Comparison of ENCODE assay signal across 9 cellular contexts in genomic region chr18:76256897-76257500, GRCh38.
A peak's percentile ranks its signal among the peaks of the same experiment; 100 is the strongest.
DNase-seq lines count a peak whose midpoint lies in the region; FAIRE-seq and TF ChIP-seq lines count a peak whose summit lies in the region.
"Had no signal": no experiment of that assay in that cellular context is flagged by ENCODE, and none has a peak within 500 bp of the region (broad histone marks: within the 10 kb centered on the region; RNA-seq: fewer than 3 reads in every experiment).

No MANE protein-coding gene starts in this region.

- 34 to 39% methylated on average over 4 of the region's 4 CpGs for WGBS in sigmoid colon, 2 donors

- TF ChIP-seq EP300 in sigmoid colon (IDR thresholded peaks at IDR 0.05) = no peak

- H3K36me3 ChIP-seq in Peyer's patch (no peaks in the 10 kb centered on the region), sigmoid colon (no peaks in the 10 kb centered on the region)

- intact Hi-C loops in sigmoid colon (cut with DNase I) = loop anchor here (5.0 kb wide), 2 partner anchors 90 to 1600 kb away; no protein-coding TSS in a partner anchor

- TF ChIP-seq CTCF in HFF-Myc (IDR thresholded peaks at IDR 0.05; ENCODE audit: low read depth, low read length, missing control alignments) (peak; percentile 76), Peyer's patch (IDR thresholded peaks at IDR 0.05) (peak in 4 of 6 experiments; percentile 23 to 33 (median 28)), fibroblast of pulmonary artery (IDR thresholded peaks at IDR 0.05; ENCODE audit: low read length, missing control alignments) (peak; percentile 84), sigmoid colon (IDR thresholded peaks at IDR 0.05) (peak; percentile 35 to 88 (median 66)), GM20000 (IDR thresholded peaks at IDR 0.05; ENCODE audit: extremely low read depth, missing control alignments) (no peak)

- TF ChIP-seq POLR2A in Peyer's patch (IDR thresholded peaks at IDR 0.05) (no peak), sigmoid colon (IDR thresholded peaks at IDR 0.05) (no peak)

- H3K4me3 ChIP-seq in HFF-Myc (replicated peaks; ENCODE audit: low read depth, low read length) (no peak overlapping the region), Peyer's patch (no peak overlapping the region), fibroblast of pulmonary artery (replicated peaks; ENCODE audit: low read depth, low read length) (no peak overlapping the region), sigmoid colon (no peak overlapping the region)

- peak; percentile 86 for FAIRE-seq in A204.1 (lab: Jason Lieb, UNC)

- DNase-seq in HFF-Myc (ENCODE audit: extremely low read depth, low read depth) (peak; percentile 30), Peyer's patch (no peak), fibroblast of pulmonary artery (ENCODE audit: low read depth) (peak; percentile 76), sigmoid colon (no peak), GM20000 (ENCODE audit: low spot score) (no peak), NCI-H226 (no peak)
- DNase-seq in activated naive CD4-positive, alpha-beta T cell treated with Interleukin-2 at 50 U/mL for 16 hours = no peak
- DNase-seq: activated naive CD8-positive, alpha-beta T cell treated with anti-CD3 and anti-CD28 coated beads, Interleukin-2, amount 10 ng/mL, durations not matched to agents 7 days and 5 days had no signal

- H3K27ac ChIP-seq in Peyer's patch = no peak overlapping the region
- H3K27ac ChIP-seq in sigmoid colon = peak overlapping the region in 1 of 4 donors; percentile 41

- no peaks in the 10 kb centered on the region for H3K27me3 ChIP-seq in Peyer's patch
- H3K27me3 ChIP-seq in sigmoid colon = no peaks in the 10 kb centered on the region

- H3K4me1 ChIP-seq in Peyer's patch = no peaks in the 10 kb centered on the region
- H3K4me1 ChIP-seq in sigmoid colon = peaks cover 0 to 36% (median 14%) of the 10 kb centered on the region in 4 donors

- H3K9me3 ChIP-seq in Peyer's patch = no peaks in the 10 kb centered on the region
- no peaks in the 10 kb centered on the region for H3K9me3 ChIP-seq in sigmoid colon

Comparison
In these comparisons a context has a peak if more than half of its experiments do, and no peak if none do; other contexts are left out.
1. DNase-seq: peak in HFF-Myc (single experiment) and fibroblast of pulmonary artery (single experiment); none in Peyer's patch (0 of 3), sigmoid colon (single experiment), GM20000 (single experiment), NCI-H226 (single experiment) and activated naive CD4-positive, alpha-beta T cell treated with Interleukin-2 at 50 U/mL for 16 hours (single experiment).